Comparison of ENCODE assay signal across 12 cellular contexts in the genomic region with DNA sequence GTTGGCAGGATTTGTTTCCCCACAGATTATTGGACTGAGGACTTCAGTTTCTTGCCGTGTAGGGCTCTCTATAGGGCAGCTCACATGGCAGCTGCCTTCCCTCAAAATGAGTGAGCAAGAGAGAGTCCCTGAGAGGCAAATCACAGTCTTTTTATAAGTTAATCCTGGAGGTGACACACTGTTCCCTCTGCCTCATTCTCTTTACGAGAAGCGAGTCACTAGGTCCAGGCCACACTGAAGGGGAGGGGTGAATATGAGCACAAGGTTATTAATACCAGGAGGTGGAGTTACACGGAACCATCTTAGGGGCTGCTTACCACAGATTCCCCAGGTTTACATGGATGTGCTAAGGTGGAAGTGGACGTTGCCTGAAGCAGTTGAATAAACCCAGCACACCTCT.
DNase-seq lines count a peak whose midpoint lies in the region; ATAC-seq, FAIRE-seq and TF ChIP-seq lines count a peak whose summit lies in the region.
"Had no signal": no experiment of that assay in that cellular context is flagged by ENCODE, and none has a peak within 500 bp of the region (broad histone marks: within the 10 kb centered on the region; RNA-seq: fewer than 3 reads in every experiment).

No MANE protein-coding gene starts in this region.

- H3K4me3 ChIP-seq in foreskin fibroblast (ENCODE audit: low read depth in 1 of 2, low read length in 2 of 2), result no peak overlapping the region
- H3K4me3 ChIP-seq in sigmoid colon, result no peak overlapping the region
- no peak overlapping the region for H3K4me3 ChIP-seq in testis
- H3K4me3 ChIP-seq: spleen had no signal

- peak; percentile 50 to 92 (median 86) for TF ChIP-seq EP300 in sigmoid colon (IDR thresholded peaks at IDR 0.05)

- no peak for ATAC-seq in HG03460 (IDR thresholded peaks at IDR 0.05; ENCODE audit: unreplicated experiment)

- intact Hi-C loops in sigmoid colon (cut with DNase I), result no loop called here
- intact Hi-C loops in posterior cingulate gyrus (cut with DNase I), result no loop called here
- intact Hi-C loops in testis (cut with DNase I; ENCODE audit: low total_unique reads), result no loop called here

- H3K4me1 ChIP-seq in sigmoid colon (peaks cover 0 to 95% (median 87%) of the 10 kb centered on the region in 4 donors), testis (no peaks in the 10 kb centered on the region)

- H3K27me3 ChIP-seq in sigmoid colon, result no peaks in the 10 kb centered on the region
- H3K27me3 ChIP-seq in testis, result no peaks in the 10 kb centered on the region
- H3K27me3 ChIP-seq: spleen had no signal

- peaks cover 0 to 5% (median 0%) of the 10 kb centered on the region in 4 donors for H3K36me3 ChIP-seq in sigmoid colon
- no peaks in the 10 kb centered on the region for H3K36me3 ChIP-seq in testis (ENCODE audit: low read depth, missing control alignments)

- peak overlapping the region; percentile 74 to 97 (median 93) for H3K27ac ChIP-seq in sigmoid colon
- no peak overlapping the region for H3K27ac ChIP-seq in testis
- H3K27ac ChIP-seq: spleen had no signal

- peak; percentile 83 for DNase-seq in EH (ENCODE audit: low read depth)
- DNase-seq in RCC 7860 (ENCODE audit: low spot score), result peak; percentile 69
- peak; percentile 73 to 78 for DNase-seq in foreskin fibroblast
- peak; percentile 75 for DNase-seq in sigmoid colon
- DNase-seq in HUDEP-2 (lab: John Stamatoyannopoulos, UW; ENCODE audit: unreplicated experiment in 76 of 76), result no peak
- DNase-seq in posterior cingulate gyrus, result no peak
- no peak for DNase-seq in testis
- DNase-seq: CD8-positive, alpha-beta memory T cell; NCI-H2081; spleen had no signal

- no peak for TF ChIP-seq CTCF in foreskin fibroblast (IDR thresholded peaks at IDR 0.05; ENCODE audit: low read depth, low read length)
- no peak for TF ChIP-seq CTCF in sigmoid colon (IDR thresholded peaks at IDR 0.05)
- TF ChIP-seq CTCF in testis (IDR thresholded peaks at IDR 0.05), result no peak

- peak; percentile 46 for FAIRE-seq in RCC 7860 (lab: Jason Lieb, UNC)
- FAIRE-seq: endometrium had no signal

- TF ChIP-seq POLR2A in sigmoid colon (IDR thresholded peaks at IDR 0.05), result no peak
- TF ChIP-seq POLR2A in testis (IDR thresholded peaks at IDR 0.05), result no peak

- no peaks in the 10 kb centered on the region for H3K9me3 ChIP-seq in sigmoid colon
- no peaks in the 10 kb centered on the region for H3K9me3 ChIP-seq in testis
- H3K9me3 ChIP-seq: spleen had no signal

- 82 to 85% methylated on average over 5 of the region's 5 CpGs for WGBS in sigmoid colon, 2 donors
- WGBS in testis, 2 donors, result 75 to 81% methylated on average over 5 of the region's 5 CpGs

Comparison
In these comparisons a context has a peak if more than half of its experiments do, and no peak if none do; other contexts are left out.
1. DNase-seq: peak in EH (single experiment), RCC 7860 (single experiment), foreskin fibroblast (2 of 2) and sigmoid colon (single experiment); none in HUDEP-2 (0 of 76), posterior cingulate gyrus (0 of 10) and testis (single experiment).
2. H3K27ac ChIP-seq: peak in sigmoid colon (4 of 4); none in testis (0 of 2).